In genomic region chr16:29995911-29996772, GRCh38 we compare ENCODE assay signal across 8 cellular contexts. TPM values are rescaled to one million over a fixed set of nuclear protein-coding genes. Genes with fewer than 3 reads are reported as not detected.
DNase-seq lines count a peak whose midpoint lies in the region; ATAC-seq lines count a peak whose summit lies in the region.

Gene INO80E (plus strand): TSS chr16:29996241. CDS start chr16:29996311, 70 bp downstream.

- H3K4me1 Mint-ChIP-seq in CD8-positive, alpha-beta memory T cell = peaks cover 30 to 55% (median 46%) of the 10 kb centered on the region in 3 donors

- no peaks in the 10 kb centered on the region for H3K9me3 ChIP-seq in CD8-positive, alpha-beta memory T cell (ENCODE audit: low read length)

- H3K4me3 ChIP-seq in CD8-positive, alpha-beta memory T cell (ENCODE audit: low read length) = peak within 1 kb of the TSS; percentile 83

- DNase-seq in CD8-positive, alpha-beta memory T cell = peak; percentile 97 to 99 (median 98)
- DNase-seq in HPDE6-E6E7 (ENCODE audit: extremely low spot score) (peak; percentile 98), lung microvascular endothelial cell (ENCODE audit: low read depth in 2 of 2) (peak; percentile 96 to 97)
- peak; percentile 98 for DNase-seq in NK-92 treated with Interleukin-12 subunit alpha and Interleukin-12 subunit beta, amount 100 ng/mL, for 24 hours (lab: John Stamatoyannopoulos, UW)
- DNase-seq in activated CD8-positive, alpha-beta memory T cell treated with anti-CD3 and anti-CD28 coated beads for 24 hours = peak; percentile 99
- peak; percentile 98 for DNase-seq in effector CD8-positive, alpha-beta T cell (lab: John Stamatoyannopoulos, UW)
- DNase-seq in stimulated activated CD8-positive, alpha-beta memory T cell treated with anti-CD3 and anti-CD28 coated beads, Interleukin-12 subunit alpha, Interleukin-12 subunit beta, amount 100 ng/mL, for 1 hour (ENCODE audit: low read depth) = peak; percentile 99

- CTCF ChIA-PET in CD8-positive, alpha-beta memory T cell (lab: Charles Lee) = interaction anchor here (0.8 to 1.9 kb wide), 6 partner anchors 9 to 302 kb away, joined by 3 to 4 read pairs (median 3); partner anchors contain the start of genes CDIPT and TAOK2

- H3K4me1 ChIP-seq in CD8-positive, alpha-beta memory T cell (ENCODE audit: insufficient read depth, low read length) = peaks cover 19% of the 10 kb centered on the region

- no peaks in the 10 kb centered on the region for H3K9me3 Mint-ChIP-seq in CD8-positive, alpha-beta memory T cell

- H3K27me3 ChIP-seq in CD8-positive, alpha-beta memory T cell (ENCODE audit: insufficient read depth, low read length, poor library complexity, severe bottlenecking) = no peaks in the 10 kb centered on the region

- peak within 1 kb of the TSS; percentile 96 to 99 (median 98) for H3K27ac Mint-ChIP-seq in CD8-positive, alpha-beta memory T cell

- POLR2A ChIA-PET in CD8-positive, alpha-beta memory T cell (lab: Charles Lee) = interaction anchor here (0.6 to 3.8 kb wide), 8 partner anchors 10 to 348 kb away, joined by 3 to 14 read pairs (median 4); partner anchors contain the start of genes ALDOA, PAGR1, TAOK2 and TMEM219

- peak; percentile 94 for ATAC-seq in GM19463 (IDR thresholded peaks at IDR 0.05; ENCODE audit: unreplicated experiment)

- peaks cover 4% of the 10 kb centered on the region for H3K36me3 ChIP-seq in CD8-positive, alpha-beta memory T cell (ENCODE audit: insufficient read depth, low read length)

- H3K36me3 Mint-ChIP-seq in CD8-positive, alpha-beta memory T cell = peaks cover 0 to 71% (median 8%) of the 10 kb centered on the region in 3 donors

- peak within 1 kb of the TSS; percentile 95 for H3K27ac ChIP-seq in CD8-positive, alpha-beta memory T cell (ENCODE audit: low read depth, low read length)

- H3K4me3 Mint-ChIP-seq in CD8-positive, alpha-beta memory T cell = peak within 1 kb of the TSS; percentile 95 to 99 (median 96)

- no peaks in the 10 kb centered on the region for H3K27me3 Mint-ChIP-seq in CD8-positive, alpha-beta memory T cell

RNA-seq across cellular contexts. Expression of gene INO80E, which starts in this region (rescaled TPM):
- total RNA-seq in CD8-positive, alpha-beta memory T cell = 100 to 1,000 TPM; 121 to 123 TPM
- 6.5 TPM for polyA plus RNA-seq in CD8-positive, alpha-beta memory T cell
- total RNA-seq in lung microvascular endothelial cell = 14.4 and 15.7 TPM in 2 replicates

Comparison
In these comparisons a context has a peak if more than half of its experiments do, and no peak if none do; other contexts are left out.
1. Peak in every context shown above with its lines: DNase-seq, ATAC-seq, H3K4me3 ChIP-seq and H3K27ac ChIP-seq.